In genomic region chr2:237704476-237705224, GRCh38 we compare ENCODE assay signal across 9 cellular contexts.
A peak's percentile ranks its signal among the peaks of the same experiment; 100 is the strongest.
DNase-seq lines count a peak whose midpoint lies in the region; ATAC-seq and TF ChIP-seq lines count a peak whose summit lies in the region.
"Had no signal": no experiment of that assay in that cellular context is flagged by ENCODE, and none has a peak within 500 bp of the region (broad histone marks: within the 10 kb centered on the region; RNA-seq: fewer than 3 reads in every experiment).

No MANE protein-coding gene starts in this region.

- intact Hi-C loops in activated naive CD4-positive, alpha-beta T cell treated with anti-CD3 and anti-CD28 coated beads for 36 hours (cut with micrococcal nuclease) = no loop called here
- intact Hi-C loops in activated T-helper 2 cell treated with anti-CD3 and anti-CD28 coated beads, Interferon-gamma antibody, Interleukin-2, Interleukin-4, amounts not matched to agents 10 μg/mL and 5 μg/mL and 100 μg/mL, durations not matched to agents 14 hours and 24 hours and 36 hours (cut with micrococcal nuclease) = loop anchor here (5.0 kb wide), 1 partner anchor 277 kb away; no protein-coding TSS in a partner anchor

- no peak for TF ChIP-seq CTCF in type B pancreatic cell (conservative IDR thresholded peaks at IDR 0.05)

- no peak for ATAC-seq in activated naive CD4-positive, alpha-beta T cell treated with anti-CD3 and anti-CD28 coated beads, Interleukin-2, amount 50 U/mL, for 72 hours
- ATAC-seq in GM18520 (IDR thresholded peaks at IDR 0.05; ENCODE audit: unreplicated experiment) = no peak
- no peak for ATAC-seq in GM19328 (IDR thresholded peaks at IDR 0.05; ENCODE audit: unreplicated experiment)

- H3K4me3 Mint-ChIP-seq in activated naive CD4-positive, alpha-beta T cell treated with anti-CD3 and anti-CD28 coated beads for 36 hours = no peak overlapping the region
- H3K4me3 Mint-ChIP-seq in activated T-helper 2 cell treated with anti-CD3 and anti-CD28 coated beads, Interferon-gamma antibody, Interleukin-2, Interleukin-4, amounts not matched to agents 10 μg/mL and 5 μg/mL and 100 μg/mL, durations not matched to agents 14 hours and 24 hours and 36 hours (ENCODE audit: low read depth) = peak overlapping the region; percentile 80
- H3K4me3 Mint-ChIP-seq in immature natural killer cell = peak overlapping the region; percentile 15 to 70 (median 26)
- H3K4me3 Mint-ChIP-seq in type B pancreatic cell = no peak overlapping the region

- H3K27me3 Mint-ChIP-seq in activated naive CD4-positive, alpha-beta T cell treated with anti-CD3 and anti-CD28 coated beads for 36 hours (ENCODE audit: low read depth) = no peaks in the 10 kb centered on the region
- no peaks in the 10 kb centered on the region for H3K27me3 Mint-ChIP-seq in activated T-helper 2 cell treated with anti-CD3 and anti-CD28 coated beads, Interferon-gamma antibody, Interleukin-2, Interleukin-4, amounts not matched to agents 10 μg/mL and 5 μg/mL and 100 μg/mL, durations not matched to agents 14 hours and 24 hours and 36 hours (ENCODE audit: low read depth)
- H3K27me3 Mint-ChIP-seq in immature natural killer cell (ENCODE audit: low read depth in 3 of 3) (peaks cover 11 to 39% (median 16%) of the 10 kb centered on the region in 3 donors), type B pancreatic cell (no peaks in the 10 kb centered on the region)

- peaks cover 82% of the 10 kb centered on the region for H3K4me1 Mint-ChIP-seq in activated naive CD4-positive, alpha-beta T cell treated with anti-CD3 and anti-CD28 coated beads for 36 hours (ENCODE audit: low read depth)
- H3K4me1 Mint-ChIP-seq in activated T-helper 2 cell treated with anti-CD3 and anti-CD28 coated beads, Interferon-gamma antibody, Interleukin-2, Interleukin-4, amounts not matched to agents 10 μg/mL and 5 μg/mL and 100 μg/mL, durations not matched to agents 14 hours and 24 hours and 36 hours (ENCODE audit: low read depth) = peaks cover 71% of the 10 kb centered on the region
- peaks cover 92 to 93% of the 10 kb centered on the region in 2 donors for H3K4me1 Mint-ChIP-seq in immature natural killer cell
- peaks cover 46% of the 10 kb centered on the region for H3K4me1 Mint-ChIP-seq in type B pancreatic cell (ENCODE audit: unreplicated experiment)

- no peaks in the 10 kb centered on the region for H3K9me3 Mint-ChIP-seq in activated naive CD4-positive, alpha-beta T cell treated with anti-CD3 and anti-CD28 coated beads, Interleukin-2, amount 50 U/mL, for 72 hours
- no peaks in the 10 kb centered on the region for H3K9me3 Mint-ChIP-seq in activated naive CD4-positive, alpha-beta T cell treated with anti-CD3 and anti-CD28 coated beads for 36 hours
- no peaks in the 10 kb centered on the region for H3K9me3 Mint-ChIP-seq in activated T-helper 2 cell treated with anti-CD3 and anti-CD28 coated beads, Interferon-gamma antibody, Interleukin-2, Interleukin-4, amounts not matched to agents 10 μg/mL and 5 μg/mL and 100 μg/mL, durations not matched to agents 14 hours and 24 hours and 36 hours
- H3K9me3 Mint-ChIP-seq in immature natural killer cell (no peaks in the 10 kb centered on the region), type B pancreatic cell (no peaks in the 10 kb centered on the region)

- DNase-seq in activated naive CD4-positive, alpha-beta T cell treated with anti-CD3 and anti-CD28 coated beads, Interleukin-2, amount 50 U/mL, for 72 hours (ENCODE audit: low spot score in 2 of 2) = no peak
- no peak for DNase-seq in activated naive CD4-positive, alpha-beta T cell treated with anti-CD3 and anti-CD28 coated beads for 36 hours
- no peak for DNase-seq in activated T-helper 2 cell treated with anti-CD3 and anti-CD28 coated beads, Interferon-gamma antibody, Interleukin-2, Interleukin-4, amounts not matched to agents 10 μg/mL and 5 μg/mL and 100 μg/mL, durations not matched to agents 14 hours and 24 hours and 36 hours (ENCODE audit: low spot score)
- no peak for DNase-seq in immature natural killer cell
- no peak for DNase-seq in type B pancreatic cell (ENCODE audit: extremely low spot score, unreplicated experiment)
- DNase-seq in GDM1 (lab: John Stamatoyannopoulos, UW) = no peak
- DNase-seq: stimulated activated naive CD4-positive, alpha-beta T cell treated with Interleukin-2 at 50 U/mL for 16 hours had no signal

- no peaks in the 10 kb centered on the region for H3K36me3 Mint-ChIP-seq in activated naive CD4-positive, alpha-beta T cell treated with anti-CD3 and anti-CD28 coated beads, Interleukin-2, amount 50 U/mL, for 72 hours
- peaks cover 8% of the 10 kb centered on the region for H3K36me3 Mint-ChIP-seq in activated naive CD4-positive, alpha-beta T cell treated with anti-CD3 and anti-CD28 coated beads for 36 hours (ENCODE audit: low read depth)
- peaks cover 62% of the 10 kb centered on the region for H3K36me3 Mint-ChIP-seq in activated T-helper 2 cell treated with anti-CD3 and anti-CD28 coated beads, Interferon-gamma antibody, Interleukin-2, Interleukin-4, amounts not matched to agents 10 μg/mL and 5 μg/mL and 100 μg/mL, durations not matched to agents 14 hours and 24 hours and 36 hours (ENCODE audit: low read depth)
- H3K36me3 Mint-ChIP-seq in immature natural killer cell = peaks cover 0 to 4% (median 3%) of the 10 kb centered on the region in 3 donors
- peaks cover 3% of the 10 kb centered on the region for H3K36me3 Mint-ChIP-seq in type B pancreatic cell

- H3K27ac Mint-ChIP-seq in activated naive CD4-positive, alpha-beta T cell treated with anti-CD3 and anti-CD28 coated beads, Interleukin-2, amount 50 U/mL, for 72 hours = peak overlapping the region; percentile 77 to 99
- H3K27ac Mint-ChIP-seq in activated naive CD4-positive, alpha-beta T cell treated with anti-CD3 and anti-CD28 coated beads for 36 hours = no peak overlapping the region
- H3K27ac Mint-ChIP-seq in activated T-helper 2 cell treated with anti-CD3 and anti-CD28 coated beads, Interferon-gamma antibody, Interleukin-2, Interleukin-4, amounts not matched to agents 10 μg/mL and 5 μg/mL and 100 μg/mL, durations not matched to agents 14 hours and 24 hours and 36 hours = peak overlapping the region; percentile 96
- H3K27ac Mint-ChIP-seq in immature natural killer cell (peak overlapping the region; percentile 48 to 88 (median 74)), type B pancreatic cell (peak overlapping the region; percentile 30)

- CTCF ChIA-PET in activated naive CD4-positive, alpha-beta T cell treated with anti-CD3 and anti-CD28 coated beads for 36 hours (lab: Charles Lee) = interaction anchor here (1.1 to 1.4 kb wide), 2 partner anchors 31 to 33 kb away, joined by 3 read pairs; no protein-coding TSS in a partner anchor

Comparison
In these comparisons a context has a peak if more than half of its experiments do, and no peak if none do; other contexts are left out.
1. H3K4me3 Mint-ChIP-seq: peak in activated T-helper 2 cell treated with anti-CD3 and anti-CD28 coated beads, Interferon-gamma antibody, Interleukin-2, Interleukin-4, amounts not matched to agents 10 μg/mL and 5 μg/mL and 100 μg/mL, durations not matched to agents 14 hours and 24 hours and 36 hours (single experiment) and immature natural killer cell (5 of 5); none in activated naive CD4-positive, alpha-beta T cell treated with anti-CD3 and anti-CD28 coated beads for 36 hours (single experiment) and type B pancreatic cell (single experiment).